ENCODE assay signal across 1 cellular context in the genomic region with DNA sequence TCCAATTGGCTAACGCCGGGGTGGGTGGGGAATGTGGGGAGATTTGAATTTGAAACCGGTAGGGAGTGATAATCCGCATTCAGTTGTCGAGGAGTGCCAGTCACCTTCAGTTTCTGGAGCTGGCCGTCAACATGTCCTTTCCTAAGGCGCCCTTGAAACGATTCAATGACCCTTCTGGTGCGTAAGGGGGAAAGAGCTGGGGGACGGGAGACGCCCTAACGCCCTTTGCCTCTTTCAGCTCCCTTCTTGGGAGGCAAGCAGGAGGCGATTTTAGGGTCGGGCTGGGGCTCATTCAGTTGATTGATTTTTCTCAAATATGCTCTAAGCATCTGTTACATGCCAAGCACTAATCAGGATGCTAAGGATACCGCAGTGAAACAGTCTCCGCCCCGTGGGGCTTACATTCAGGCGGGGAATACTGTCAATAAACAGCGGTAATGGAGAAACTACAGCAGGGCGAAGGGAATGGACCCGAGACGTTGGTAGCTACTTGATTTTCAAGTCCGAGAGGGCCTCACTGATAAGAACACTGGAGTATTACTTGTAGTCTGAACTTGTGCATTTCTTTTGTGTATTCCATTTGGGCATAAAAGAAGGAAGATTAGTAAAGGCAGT.
TF ChIP-seq lines count a peak whose summit lies in the region.

Gene HMMR, plus strand, starts transcription at position 71 of the 615 bp plus-strand sequence. Its CDS starts 61 bp downstream, at position 132.

TF ChIP-seq in GM12878, 131 proteins besides CTCF, POLR2A, EP300 and RAD21 (continued from another document):
- TF ChIP-seq, protein P1, sequence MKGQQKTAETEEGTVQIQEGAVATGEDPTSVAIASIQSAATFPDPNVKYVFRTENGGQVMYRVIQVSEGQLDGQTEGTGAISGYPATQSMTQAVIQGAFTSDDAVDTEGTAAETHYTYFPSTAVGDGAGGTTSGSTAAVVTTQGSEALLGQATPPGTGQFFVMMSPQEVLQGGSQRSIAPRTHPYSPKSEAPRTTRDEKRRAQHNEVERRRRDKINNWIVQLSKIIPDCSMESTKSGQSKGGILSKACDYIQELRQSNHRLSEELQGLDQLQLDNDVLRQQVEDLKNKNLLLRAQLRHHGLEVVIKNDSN (IDR thresholded peaks at IDR 0.05; ENCODE audit: borderline replicate concordance, extremely low read length, insufficient read depth, low read depth, low read length): no peak
- TF ChIP-seq SIN3A (IDR thresholded peaks at IDR 0.05; ENCODE audit: low read depth, low read length) (peak; percentile 97), STAT3 (IDR thresholded peaks at IDR 0.05; ENCODE audit: low read depth, low read length) (no peak), CHD4 (IDR thresholded peaks at IDR 0.05) (no peak), ETV6 (conservative IDR thresholded peaks at IDR 0.05 in 1 of 2, IDR thresholded peaks at IDR 0.05 in 1 of 2; ENCODE audit: borderline replicate concordance in 1 of 2, low read depth in 1 of 2) (no peak), CHD2 (IDR thresholded peaks at IDR 0.05; ENCODE audit: borderline replicate concordance, low read depth, low read length) (no peak), IKZF2 (IDR thresholded peaks at IDR 0.05) (no peak), NFIC (IDR thresholded peaks at IDR 0.05; ENCODE audit: low read depth, low read length) (no peak), BMI1 (IDR thresholded peaks at IDR 0.05; ENCODE audit: borderline replicate concordance) (no peak), IRF4 (IDR thresholded peaks at IDR 0.05; ENCODE audit: low read depth, low read length) (no peak), CHD1 (IDR thresholded peaks at IDR 0.05; ENCODE audit: low read depth, low read length) (no peak), MLLT1 (IDR thresholded peaks at IDR 0.05) (no peak), FOXM1 (IDR thresholded peaks at IDR 0.05; ENCODE audit: low read depth, low read length) (peak; percentile 62; the same call in 1 of the 2 replicates), NR2C1 (IDR thresholded peaks at IDR 0.05) (no peak), POU2F2 (IDR thresholded peaks at IDR 0.05; ENCODE audit: borderline replicate concordance, low read depth, low read length) (peak; percentile 69; the same call in 1 of the 3 replicates), ZNF384 (IDR thresholded peaks at IDR 0.05; ENCODE audit: borderline replicate concordance, low read depth, low read length) (no peak), MYB (IDR thresholded peaks at IDR 0.05; ENCODE audit: borderline replicate concordance, low read depth, low read length) (no peak), TBL1XR1 (IDR thresholded peaks at IDR 0.05; ENCODE audit: low read depth, low read length) (no peak), ATF3 (IDR thresholded peaks at IDR 0.05; ENCODE audit: borderline replicate concordance, extremely low read depth, low read depth, low read length) (no peak), TCF12 (IDR thresholded peaks at IDR 0.05; ENCODE audit: low read depth, low read length) (no peak), SMAD1 (IDR thresholded peaks at IDR 0.05; ENCODE audit: low read depth, partially characterized antibody) (no peak)
- TF ChIP-seq, protein P2, sequence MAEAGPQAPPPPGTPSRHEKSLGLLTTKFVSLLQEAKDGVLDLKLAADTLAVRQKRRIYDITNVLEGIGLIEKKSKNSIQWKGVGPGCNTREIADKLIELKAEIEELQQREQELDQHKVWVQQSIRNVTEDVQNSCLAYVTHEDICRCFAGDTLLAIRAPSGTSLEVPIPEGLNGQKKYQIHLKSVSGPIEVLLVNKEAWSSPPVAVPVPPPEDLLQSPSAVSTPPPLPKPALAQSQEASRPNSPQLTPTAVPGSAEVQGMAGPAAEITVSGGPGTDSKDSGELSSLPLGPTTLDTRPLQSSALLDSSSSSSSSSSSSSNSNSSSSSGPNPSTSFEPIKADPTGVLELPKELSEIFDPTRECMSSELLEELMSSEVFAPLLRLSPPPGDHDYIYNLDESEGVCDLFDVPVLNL (IDR thresholded peaks at IDR 0.05; ENCODE audit: low read depth, low read length): peak; percentile 91
- TF ChIP-seq, protein P3, sequence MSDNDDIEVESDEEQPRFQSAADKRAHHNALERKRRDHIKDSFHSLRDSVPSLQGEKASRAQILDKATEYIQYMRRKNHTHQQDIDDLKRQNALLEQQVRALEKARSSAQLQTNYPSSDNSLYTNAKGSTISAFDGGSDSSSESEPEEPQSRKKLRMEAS (IDR thresholded peaks at IDR 0.05; ENCODE audit: low read depth, low read length): no peak
- TF ChIP-seq, protein P4, sequence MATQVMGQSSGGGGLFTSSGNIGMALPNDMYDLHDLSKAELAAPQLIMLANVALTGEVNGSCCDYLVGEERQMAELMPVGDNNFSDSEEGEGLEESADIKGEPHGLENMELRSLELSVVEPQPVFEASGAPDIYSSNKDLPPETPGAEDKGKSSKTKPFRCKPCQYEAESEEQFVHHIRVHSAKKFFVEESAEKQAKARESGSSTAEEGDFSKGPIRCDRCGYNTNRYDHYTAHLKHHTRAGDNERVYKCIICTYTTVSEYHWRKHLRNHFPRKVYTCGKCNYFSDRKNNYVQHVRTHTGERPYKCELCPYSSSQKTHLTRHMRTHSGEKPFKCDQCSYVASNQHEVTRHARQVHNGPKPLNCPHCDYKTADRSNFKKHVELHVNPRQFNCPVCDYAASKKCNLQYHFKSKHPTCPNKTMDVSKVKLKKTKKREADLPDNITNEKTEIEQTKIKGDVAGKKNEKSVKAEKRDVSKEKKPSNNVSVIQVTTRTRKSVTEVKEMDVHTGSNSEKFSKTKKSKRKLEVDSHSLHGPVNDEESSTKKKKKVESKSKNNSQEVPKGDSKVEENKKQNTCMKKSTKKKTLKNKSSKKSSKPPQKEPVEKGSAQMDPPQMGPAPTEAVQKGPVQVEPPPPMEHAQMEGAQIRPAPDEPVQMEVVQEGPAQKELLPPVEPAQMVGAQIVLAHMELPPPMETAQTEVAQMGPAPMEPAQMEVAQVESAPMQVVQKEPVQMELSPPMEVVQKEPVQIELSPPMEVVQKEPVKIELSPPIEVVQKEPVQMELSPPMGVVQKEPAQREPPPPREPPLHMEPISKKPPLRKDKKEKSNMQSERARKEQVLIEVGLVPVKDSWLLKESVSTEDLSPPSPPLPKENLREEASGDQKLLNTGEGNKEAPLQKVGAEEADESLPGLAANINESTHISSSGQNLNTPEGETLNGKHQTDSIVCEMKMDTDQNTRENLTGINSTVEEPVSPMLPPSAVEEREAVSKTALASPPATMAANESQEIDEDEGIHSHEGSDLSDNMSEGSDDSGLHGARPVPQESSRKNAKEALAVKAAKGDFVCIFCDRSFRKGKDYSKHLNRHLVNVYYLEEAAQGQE (IDR thresholded peaks at IDR 0.05; ENCODE audit: low read depth, low read length): no peak
- TF ChIP-seq, protein P5, sequence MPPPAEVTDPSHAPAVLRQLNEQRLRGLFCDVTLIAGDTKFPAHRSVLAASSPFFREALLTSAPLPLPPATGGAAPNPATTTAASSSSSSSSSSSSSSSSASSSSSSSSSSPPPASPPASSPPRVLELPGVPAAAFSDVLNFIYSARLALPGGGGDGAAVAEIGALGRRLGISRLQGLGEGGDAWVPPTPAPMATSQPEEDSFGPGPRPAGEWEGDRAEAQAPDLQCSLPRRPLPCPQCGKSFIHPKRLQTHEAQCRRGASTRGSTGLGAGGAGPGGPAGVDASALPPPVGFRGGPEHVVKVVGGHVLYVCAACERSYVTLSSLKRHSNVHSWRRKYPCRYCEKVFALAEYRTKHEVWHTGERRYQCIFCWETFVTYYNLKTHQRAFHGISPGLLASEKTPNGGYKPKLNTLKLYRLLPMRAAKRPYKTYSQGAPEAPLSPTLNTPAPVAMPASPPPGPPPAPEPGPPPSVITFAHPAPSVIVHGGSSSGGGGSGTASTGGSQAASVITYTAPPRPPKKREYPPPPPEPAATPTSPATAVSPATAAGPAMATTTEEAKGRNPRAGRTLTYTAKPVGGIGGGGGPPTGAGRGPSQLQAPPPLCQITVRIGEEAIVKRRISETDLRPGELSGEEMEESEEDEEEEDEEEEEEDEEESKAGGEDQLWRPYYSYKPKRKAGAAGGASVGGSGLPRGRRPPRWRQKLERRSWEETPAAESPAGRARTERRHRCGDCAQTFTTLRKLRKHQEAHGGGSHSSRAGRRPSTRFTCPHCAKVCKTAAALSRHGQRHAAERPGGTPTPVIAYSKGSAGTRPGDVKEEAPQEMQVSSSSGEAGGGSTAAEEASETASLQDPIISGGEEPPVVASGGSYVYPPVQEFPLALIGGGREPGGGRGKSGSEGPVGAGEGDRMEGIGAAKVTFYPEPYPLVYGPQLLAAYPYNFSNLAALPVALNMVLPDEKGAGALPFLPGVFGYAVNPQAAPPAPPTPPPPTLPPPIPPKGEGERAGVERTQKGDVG (CRISPR knock-in tag; IDR thresholded peaks at IDR 0.05): no peak
